32 cellular contexts compared by ENCODE assay signal in the genomic region with DNA sequence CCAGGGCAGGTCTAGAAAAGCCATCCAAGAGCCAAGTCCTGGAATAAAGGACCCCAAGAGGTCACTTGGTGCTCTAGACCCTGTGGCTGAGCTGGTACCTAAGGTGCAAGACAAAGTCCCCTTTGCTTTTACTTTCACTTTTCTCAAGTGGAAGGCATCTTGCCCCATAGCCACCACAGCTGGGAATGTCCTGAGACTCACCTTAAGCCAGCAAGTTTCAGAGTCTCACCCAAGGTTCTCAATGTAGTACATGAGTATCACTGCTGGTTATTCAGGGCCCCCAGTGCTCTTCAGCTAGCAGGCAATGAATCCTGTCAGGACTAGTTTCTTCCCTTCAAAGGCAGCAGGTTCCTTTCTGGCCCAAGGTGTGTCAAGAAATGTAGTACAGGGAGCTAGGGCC.
"Had no signal": no experiment of that assay in that cellular context is flagged by ENCODE, and none has a peak within 500 bp of the region (broad histone marks: within the 10 kb centered on the region; RNA-seq: fewer than 3 reads in every experiment).

No MANE protein-coding gene starts in this region.

- H3K9me3 Mint-ChIP-seq: T-helper 2 cell treated with Interferon-gamma antibody and Interleukin-4, amounts not matched to agents 5 μg/mL and 100 μg/mL, for 36 hours had no signal

- H3K4me3 ChIP-seq: Peyer's patch, SJSA1 had no signal

- H3K4me2 ChIP-seq: SK-N-SH had no signal

- FAIRE-seq: colon had no signal

- H3K4me1 ChIP-seq: Peyer's patch, SJSA1 had no signal

- H3K27ac Mint-ChIP-seq: activated CD4-positive, alpha-beta T cell treated with anti-CD3 and anti-CD28 coated beads for 36 hours; activated naive CD4-positive, alpha-beta T cell treated with anti-CD3 and anti-CD28 coated beads for 36 hours; activated naive CD4-positive, alpha-beta T cell treated with anti-CD3 and anti-CD28 coated beads, Interleukin-2, amount 50 U/mL, for 72 hours; activated T-helper 1 cell treated with anti-CD3 and anti-CD28 coated beads, Interleukin-12 subunit alpha, Interleukin-12 subunit beta, Interleukin-2, Interleukin-4 antibody, amounts not matched to agents 30 ng/mL and 10 ng/mL and 1 ng/mL, durations not matched to agents 14 hours and 24 hours and 36 hours; T-helper 1 cell treated with Interleukin-12 subunit alpha and Interleukin-12 subunit beta and Interleukin-4 antibody, amounts not matched to agents 30 μg/mL and 1 μg/mL, for 36 hours; T-helper 2 cell treated with Interferon-gamma antibody and Interleukin-4, amounts not matched to agents 5 μg/mL and 100 μg/mL, for 36 hours; WTC11 had no signal

- H3K36me3 ChIP-seq: brain microvascular endothelial cell, Peyer's patch, SJSA1 had no signal

- H3K4me3 Mint-ChIP-seq: activated CD4-positive, alpha-beta T cell treated with anti-CD3 and anti-CD28 coated beads for 36 hours; activated naive CD4-positive, alpha-beta T cell treated with anti-CD3 and anti-CD28 coated beads for 36 hours; activated T-cell treated with anti-CD3 and anti-CD28 coated beads, Interleukin-2, amount 50 U/mL, for 4 hours; activated T-helper 1 cell treated with anti-CD3 and anti-CD28 coated beads, Interleukin-12 subunit alpha, Interleukin-12 subunit beta, Interleukin-2, Interleukin-4 antibody, amounts not matched to agents 30 ng/mL and 10 ng/mL and 1 ng/mL, durations not matched to agents 14 hours and 24 hours and 36 hours; T-helper 1 cell treated with Interleukin-12 subunit alpha and Interleukin-12 subunit beta and Interleukin-4 antibody, amounts not matched to agents 30 μg/mL and 1 μg/mL, for 36 hours; T-helper 2 cell treated with Interferon-gamma antibody and Interleukin-4, amounts not matched to agents 5 μg/mL and 100 μg/mL, for 36 hours; WTC11 had no signal

- H3K9me3 ChIP-seq: Peyer's patch, SJSA1, SK-N-SH had no signal

- H3K4me1 Mint-ChIP-seq: activated CD4-positive, alpha-beta T cell treated with anti-CD3 and anti-CD28 coated beads for 36 hours had no signal

- DNase-seq: activated CD4-positive, alpha-beta T cell treated with anti-CD3 and anti-CD28 coated beads for 36 hours; activated CD8-positive, alpha-beta memory T cell treated with anti-CD3 and anti-CD28 coated beads, Interleukin-2, amount 50 U/mL, for 4 hours; activated gamma-delta T cell treated with Interleukin-2 at 50 U/mL for 16 hours; activated naive CD4-positive, alpha-beta T cell treated with anti-CD3 and anti-CD28 coated beads for 36 hours; activated T-cell treated with anti-CD3 and anti-CD28 coated beads for 4 hours; activated T-cell treated with anti-CD3 and anti-CD28 coated beads, Interleukin-2, amount 50 U/mL, for 4 hours; amniotic stem cell; aorta; brain microvascular endothelial cell; central memory CD4-positive, alpha-beta T cell; NCI-H1092 treated with DMSO at 0.1 percent for 48 hours; NCI-H1417 treated with DMSO at 0.1 percent for 48 hours; NCI-H187 treated with DMSO at 0.1 percent for 48 hours; NCI-H2081 treated with DMSO at 0.1 percent for 48 hours; NCI-H226; NCI-H446 treated with DMSO at 0.1 percent for 48 hours; NCI-H524; NCI-H69; NCI-H82; PC-3; Peyer's patch; RPMI8226; SHP77 treated with DMSO at 0.1 percent for 48 hours; SK-N-SH had no signal

- ATAC-seq: activated CD4-positive, alpha-beta T cell treated with anti-CD3 and anti-CD28 coated beads for 36 hours; activated CD4-positive, CD25-positive, alpha-beta regulatory T cell treated with anti-CD3 and anti-CD28 coated beads, Interleukin-2, amount 50 U/mL, for 24 hours; activated naive CD4-positive, alpha-beta T cell treated with anti-CD3 and anti-CD28 coated beads, Interleukin-2, amount 50 U/mL, for 72 hours; activated T-cell treated with anti-CD3 and anti-CD28 coated beads, Interleukin-2, amount 50 U/mL, for 4 hours; PC-3; WTC11 had no signal

- H3K9ac ChIP-seq: SK-N-SH had no signal

- H3K27ac ChIP-seq: brain microvascular endothelial cell, Peyer's patch, SJSA1 had no signal

- H3K27me3 ChIP-seq: brain microvascular endothelial cell, Peyer's patch had no signal
